ENCODE assay signal across 18 cellular contexts in genomic region chr3:156604064-156604641, GRCh38. TPM values are rescaled to one million over a fixed set of nuclear protein-coding genes. Genes with fewer than 3 reads are reported as not detected.
DNase-seq lines count a peak whose midpoint lies in the region; ATAC-seq, FAIRE-seq and TF ChIP-seq lines count a peak whose summit lies in the region.
"Had no signal": no experiment of that assay in that cellular context is flagged by ENCODE, and none has a peak within 500 bp of the region (broad histone marks: within the 10 kb centered on the region; RNA-seq: fewer than 3 reads in every experiment).

No MANE protein-coding gene starts in this region.

- H3K27ac ChIP-seq in A673 (ENCODE audit: low read depth, low read length, poor library complexity, severe bottlenecking) (peak overlapping the region; percentile 99), K562 (ENCODE audit: extremely low read depth, low read depth, low read length) (peak overlapping the region; percentile 96), muscle layer of duodenum (ENCODE audit: low read length) (peak overlapping the region; percentile 25), caudate nucleus (ENCODE audit: low read depth, low read length) (no peak overlapping the region)
- H3K27ac ChIP-seq in CD8-positive, alpha-beta memory T cell (ENCODE audit: low read depth, low read length), result peak overlapping the region; percentile 72
- H3K27ac ChIP-seq: C4-2B, HL-60 had no signal

- peak overlapping the region; percentile 17 to 52; a peak in 3 of 4 replicates for H3K9ac ChIP-seq in K562 (ENCODE audit: insufficient read depth in 1 of 2, low read depth in 2 of 2, low read length in 2 of 2)

- H3K9me1 ChIP-seq in K562 (ENCODE audit: control insufficient read depth, insufficient read depth, low read length), result no peaks in the 10 kb centered on the region

- peak overlapping the region; percentile 94 for H2AFZ ChIP-seq in K562 (ENCODE audit: low read depth, low read length)

- intact Hi-C loops in A673 (cut with micrococcal nuclease; ENCODE audit: unreplicated experiment), result no loop called here
- intact Hi-C loops in K562 (cut with micrococcal nuclease), result loop anchor here (2.0 kb wide), 1 partner anchor 49 kb away; the partner anchor contains the start of gene SSR3

- H3K9me3 ChIP-seq in A673 (ENCODE audit: low read depth, low read length, poor library complexity, severe bottlenecking) (no peaks in the 10 kb centered on the region), K562 (replicated peaks; ENCODE audit: control insufficient read depth, insufficient read depth, low read depth, low read length) (no peaks in the 10 kb centered on the region), muscle layer of duodenum (ENCODE audit: control insufficient read depth in 1 of 2, low read length in 2 of 2) (no peaks in the 10 kb centered on the region)
- no peaks in the 10 kb centered on the region for H3K9me3 ChIP-seq in CD8-positive, alpha-beta memory T cell (ENCODE audit: low read length)
- H3K9me3 ChIP-seq: HAP-1 had no signal

- POLR2A ChIA-PET in A673 (lab: Charles Lee; ENCODE audit: low non-redundant PET) (no interaction called here), K562 (lab: Yijun Ruan, JAX) (interaction anchor here (0.6 to 2.2 kb wide), 8 partner anchors 9 to 467 kb away, joined by 3 to 16 read pairs (median 4); no protein-coding TSS in a partner anchor)
- POLR2A ChIA-PET in CD8-positive, alpha-beta memory T cell (lab: Charles Lee), result interaction anchor here (0.7 kb wide), 1 partner anchor 71 kb away, joined by 3 read pairs; no protein-coding TSS in a partner anchor

- peak; percentile 69; the same call in 1 of the 2 replicates for TF ChIP-seq POLR2A in K562 (conservative IDR thresholded peaks at IDR 0.05)

- no peaks in the 10 kb centered on the region for H3K79me2 ChIP-seq in K562 (ENCODE audit: control insufficient read depth, insufficient read depth, low read length)

- peak overlapping the region; percentile 92; the same call in 1 of the 2 replicates for H3K4me2 ChIP-seq in K562 (ENCODE audit: insufficient read depth, low read length)

- TF ChIP-seq EP300 in K562 (IDR thresholded peaks at IDR 0.05; ENCODE audit: low read length), result no peak

- H3K27me3 Mint-ChIP-seq in CD8-positive, alpha-beta memory T cell, result peaks cover 4 to 26% of the 10 kb centered on the region in 2 donors

- H3K4me3 Mint-ChIP-seq in CD8-positive, alpha-beta memory T cell, result no peak overlapping the region
- H3K4me3 Mint-ChIP-seq: CD4-positive, alpha-beta T cell had no signal

- BruUV-seq in A673 (replicated peaks; lab: Mats Ljungman, UMichigan) (no TSS peak), K562 (replicated peaks; lab: Mats Ljungman, UMichigan) (TSS peak; percentile 96)

- H3K4me1 Mint-ChIP-seq in CD8-positive, alpha-beta memory T cell, result peaks cover 7 to 20% (median 13%) of the 10 kb centered on the region in 3 donors

- H3K4me1 ChIP-seq in A673 (ENCODE audit: insufficient read depth, low read length, poor library complexity, severe bottlenecking) (peaks cover 60% of the 10 kb centered on the region), K562 (replicated peaks in 1 of 2; ENCODE audit: control insufficient read depth in 2 of 2, insufficient read depth in 2 of 2, low read length in 2 of 2) (peaks cover 23 to 58% of the 10 kb centered on the region in 2 experiments), muscle layer of duodenum (ENCODE audit: control insufficient read depth in 1 of 2, insufficient read depth in 2 of 2, low read length in 2 of 2) (no peaks in the 10 kb centered on the region)
- H3K4me1 ChIP-seq in CD8-positive, alpha-beta memory T cell (ENCODE audit: insufficient read depth, low read length), result no peaks in the 10 kb centered on the region

- no peak for DNase-seq in A673 (ENCODE audit: low spot score)
- DNase-seq in CD8-positive, alpha-beta memory T cell, result no peak
- DNase-seq in K562 (ENCODE audit: extremely low read depth in 1 of 4, low spot score in 3 of 4), result no peak
- no peak for DNase-seq in NCI-H2196 treated with DMSO at 0.1 percent for 48 hours (lab: John Stamatoyannopoulos, UW; ENCODE audit: unreplicated experiment)
- DNase-seq in caudate nucleus (lab: John Stamatoyannopoulos, UW), result no peak
- DNase-seq: AML-193; CD4-positive, alpha-beta T cell; DMS153; DMS79 treated with DMSO at 0.1 percent for 48 hours; GF-D8; KBM-7 had no signal

- H4K20me1 ChIP-seq in K562 (replicated peaks; ENCODE audit: control insufficient read depth, insufficient read depth, low read length), result no peaks in the 10 kb centered on the region

- H3K27ac Mint-ChIP-seq in CD8-positive, alpha-beta memory T cell, result no peak overlapping the region
- H3K27ac Mint-ChIP-seq: CD4-positive, alpha-beta T cell had no signal

- ATAC-seq in K562 (no peak), HG02678 (IDR thresholded peaks at IDR 0.05; ENCODE audit: unreplicated experiment) (no peak)

- H3K36me3 Mint-ChIP-seq in CD8-positive, alpha-beta memory T cell, result no peaks in the 10 kb centered on the region

- no peak for TF ChIP-seq RAD21 in K562 (CRISPR knock-in tag; conservative IDR thresholded peaks at IDR 0.05 in 1 of 2, IDR thresholded peaks at IDR 0.05 in 1 of 2)

- no peaks in the 10 kb centered on the region for H3K27me3 ChIP-seq in A673 (replicated peaks; ENCODE audit: insufficient read depth, low read depth, low read length, poor library complexity)
- H3K27me3 ChIP-seq in CD8-positive, alpha-beta memory T cell (ENCODE audit: insufficient read depth, low read length, poor library complexity, severe bottlenecking), result no peaks in the 10 kb centered on the region
- H3K27me3 ChIP-seq in K562 (ENCODE audit: control insufficient read depth in 2 of 2, insufficient read depth in 2 of 2, low read length in 2 of 2), result no peaks in the 10 kb centered on the region
- H3K27me3 ChIP-seq in muscle layer of duodenum (ENCODE audit: low read depth, low read length), result no peaks in the 10 kb centered on the region

- H3K9me3 Mint-ChIP-seq in CD8-positive, alpha-beta memory T cell, result no peaks in the 10 kb centered on the region
- H3K9me3 Mint-ChIP-seq: CD4-positive, alpha-beta T cell had no signal

- H3K4me3 ChIP-seq in A673 (ENCODE audit: low read depth, low read length, poor library complexity, severe bottlenecking) (no peak overlapping the region), K562 (no peak overlapping the region), muscle layer of duodenum (ENCODE audit: low read depth in 1 of 2, low read length in 2 of 2) (no peak overlapping the region)
- H3K4me3 ChIP-seq in CD8-positive, alpha-beta memory T cell (ENCODE audit: low read length), result no peak overlapping the region
- H3K4me3 ChIP-seq: HAP-1 had no signal

- no peak for TF ChIP-seq CTCF in A673 (conservative IDR thresholded peaks at IDR 0.05; ENCODE audit: low read depth, low read length)
- TF ChIP-seq CTCF in K562 (IDR thresholded peaks at IDR 0.05 in 2 of 3, conservative IDR thresholded peaks at IDR 0.05 in 1 of 3; ENCODE audit: insufficient read depth in 2 of 3, low read depth in 1 of 3, low read length in 3 of 3), result no peak

- H3K36me3 ChIP-seq in A673 (ENCODE audit: insufficient read depth, low read length, poor library complexity, severe bottlenecking) (no peaks in the 10 kb centered on the region), K562 (ENCODE audit: control insufficient read depth, insufficient read depth, low read length) (no peaks in the 10 kb centered on the region), muscle layer of duodenum (ENCODE audit: control insufficient read depth in 1 of 2, insufficient read depth in 2 of 2, low read length in 2 of 2) (no peaks in the 10 kb centered on the region)
- no peaks in the 10 kb centered on the region for H3K36me3 ChIP-seq in CD8-positive, alpha-beta memory T cell (ENCODE audit: insufficient read depth, low read length)
- H3K36me3 ChIP-seq: HAP-1 had no signal

- in situ Hi-C loops in K562 (cut with MboI), result no loop called here

- 96% methylated on average over 2 of the region's 2 CpGs for WGBS in K562 (ENCODE audit: insufficient coverage, low coverage, missing lambda C conversion rate)

- FAIRE-seq in K562 (lab: Jason Lieb, UNC), result no peak
- FAIRE-seq: A204.1, H1 had no signal

- CTCF ChIA-PET in A673 (lab: Charles Lee), result no interaction called here
- CTCF ChIA-PET in CD8-positive, alpha-beta memory T cell (lab: Charles Lee), result no interaction called here
- CTCF ChIA-PET in K562 (lab: Yijun Ruan, JAX; ENCODE audit: low intra/inter-chr PET ratio), result no interaction called here

TF ChIP-seq in K562, 482 proteins besides CTCF, POLR2A, EP300 and RAD21 (continues in another document):
- TF ChIP-seq HNRNPUL1 (IDR thresholded peaks at IDR 0.05; ENCODE audit: low read length) (no peak), NR2F6 (CRISPR knock-in tag; IDR thresholded peaks at IDR 0.05) (no peak), FIP1L1 (IDR thresholded peaks at IDR 0.05; ENCODE audit: low read depth, low read length, poor library complexity, severe bottlenecking) (no peak), POLR3A (IDR thresholded peaks at IDR 0.05; ENCODE audit: borderline replicate concordance, extremely low read depth, insufficient read depth, insufficient read length) (no peak), EGR1 (conservative IDR thresholded peaks at IDR 0.05) (no peak), MEF2D (tag; conservative IDR thresholded peaks at IDR 0.05; ENCODE audit: low read depth) (no peak; the same call in 1 of the 2 replicates), POLR2H (tag; IDR thresholded peaks at IDR 0.05; ENCODE audit: low read depth) (no peak), MTA2 (IDR thresholded peaks at IDR 0.05; ENCODE audit: low read depth) (no peak), ZNF140 (CRISPR knock-in tag; IDR thresholded peaks at IDR 0.05) (no peak), MTA3 (IDR thresholded peaks at IDR 0.05; ENCODE audit: borderline replicate concordance) (no peak)

RNA-seq across cellular contexts. Expression of gene SSR3, which starts 49.2 kb away (rescaled TPM):
- total RNA-seq in A673 (2021) (431 and 531 TPM in 2 replicates), K562 (2014; rRNA removed) (104 and 139 TPM in 2 replicates), K562 (2014; rRNA removed; fragmentation: Illumina TruSeq; extraction: Trizol) (330 and 368 TPM in 2 replicates), K562 (2015; rRNA removed; fragmentation: Illumina TruSeq; extraction: Trizol) (206 and 248 TPM in 2 replicates), K562 (2021) (243 and 257 TPM in 2 replicates)
- 100 to 1,000 TPM; 171 to 175 TPM for total RNA-seq in CD8-positive, alpha-beta memory T cell
- polyA plus RNA-seq in CD8-positive, alpha-beta memory T cell, result 144 TPM
- total RNA-seq in K562 (2011; cell fraction: chromatin; rRNA removed; ENCODE audit: low replicate concordance), result 161 and 194 TPM in 2 replicates
- 173 and 183 TPM in 2 replicates for total RNA-seq in K562 (2011; cell fraction: nucleolus; rRNA removed)
- total RNA-seq in K562 (2011; cell fraction: nucleoplasm; rRNA removed), result 226 and 257 TPM in 2 replicates
- polyA plus RNA-seq in K562 (2011; rRNA removed) (354 and 388 TPM in 2 replicates), K562 (2014; fragmentation: Illumina TruSeq; extraction: Trizol) (246 and 307 TPM in 2 replicates), K562 (2014; fragmentation: Nextera tagmentation; extraction: Ambion mirVana) (100 to 1,000 TPM; 423 to 464 TPM), K562 (2014; rRNA removed) (154 and 214 TPM in 2 replicates)
- 155 and 228 TPM in 2 replicates for polyA plus RNA-seq in K562 (2011; cell fraction: cytosol; rRNA removed)
- polyA plus RNA-seq in K562 (2011; cell fraction: nucleus; rRNA removed), result 70.9 and 103 TPM in 2 replicates
- 284 and 396 TPM in 2 replicates for polyA plus RNA-seq in K562 (2012)
- 571 and 620 TPM in 2 replicates for polyA minus RNA-seq in K562 (2011; rRNA and poly(A)+ RNA removed)
- polyA minus RNA-seq in K562 (2011; cell fraction: cytosol; rRNA and poly(A)+ RNA removed), result 141 and 146 TPM in 2 replicates
- polyA minus RNA-seq in K562 (2011; cell fraction: nucleus; rRNA and poly(A)+ RNA removed), result 74.0 and 143 TPM in 2 replicates
